Comparison of ENCODE assay signal across 10 cellular contexts in genomic region chr5:150399158-150400019, GRCh38. TPM values are rescaled to one million over a fixed set of nuclear protein-coding genes. Genes with fewer than 3 reads are reported as not detected.
DNase-seq lines count a peak whose midpoint lies in the region; ATAC-seq and TF ChIP-seq lines count a peak whose summit lies in the region.
"Had no signal": no experiment of that assay in that cellular context is flagged by ENCODE, and none has a peak within 500 bp of the region (broad histone marks: within the 10 kb centered on the region; RNA-seq: fewer than 3 reads in every experiment).

No MANE protein-coding gene starts in this region.

- intact Hi-C loops in left ventricle myocardium superior (cut with micrococcal nuclease) (no loop called here), right cardiac atrium (cut with DNase I) (no loop called here)

- no peak overlapping the region for H3K9ac ChIP-seq in smooth muscle cell (ENCODE audit: low read depth)

- H3K4me3 Mint-ChIP-seq in activated naive CD8-positive, alpha-beta T cell treated with anti-CD3 and anti-CD28 coated beads, Interleukin-2, amount 10 ng/mL, durations not matched to agents 7 days and 5 days: no peak overlapping the region

- no peaks in the 10 kb centered on the region for H4K20me1 ChIP-seq in smooth muscle cell (ENCODE audit: low read depth)

- no peak for TF ChIP-seq CTCF in smooth muscle cell (IDR thresholded peaks at IDR 0.05; ENCODE audit: borderline replicate concordance, insufficient read depth, poor library complexity, severe bottlenecking)

- no peaks in the 10 kb centered on the region for H3K79me2 ChIP-seq in smooth muscle cell (ENCODE audit: low read depth)

- H3K36me3 Mint-ChIP-seq in activated naive CD8-positive, alpha-beta T cell treated with anti-CD3 and anti-CD28 coated beads, Interleukin-2, amount 10 ng/mL, durations not matched to agents 7 days and 5 days: peaks cover 34% of the 10 kb centered on the region

- no peak for ATAC-seq in left ventricle myocardium superior
- no peak for ATAC-seq in right cardiac atrium
- ATAC-seq in HG02938 (IDR thresholded peaks at IDR 0.05; ENCODE audit: unreplicated experiment): peak; percentile 20
- ATAC-seq in activated naive CD8-positive, alpha-beta T cell treated with anti-CD3 and anti-CD28 coated beads, Interleukin-2, amount 10 ng/mL, durations not matched to agents 7 days and 5 days (ENCODE audit: low read depth): peak; percentile 63

- no peak overlapping the region for H3K4me2 ChIP-seq in smooth muscle cell

- H3K27me3 Mint-ChIP-seq in activated naive CD8-positive, alpha-beta T cell treated with anti-CD3 and anti-CD28 coated beads, Interleukin-2, amount 10 ng/mL, durations not matched to agents 7 days and 5 days: no peaks in the 10 kb centered on the region

- H3K4me1 Mint-ChIP-seq in activated naive CD8-positive, alpha-beta T cell treated with anti-CD3 and anti-CD28 coated beads, Interleukin-2, amount 10 ng/mL, durations not matched to agents 7 days and 5 days: peaks cover 25% of the 10 kb centered on the region

- peak overlapping the region; percentile 81 for H3K27ac Mint-ChIP-seq in activated naive CD8-positive, alpha-beta T cell treated with anti-CD3 and anti-CD28 coated beads, Interleukin-2, amount 10 ng/mL, durations not matched to agents 7 days and 5 days

- POLR2A ChIA-PET in activated naive CD8-positive, alpha-beta T cell treated with anti-CD3 and anti-CD28 coated beads, Interleukin-2, amount 10 ng/mL, durations not matched to agents 7 days and 5 days (lab: Charles Lee): interaction anchor here (1.0 to 4.7 kb wide), 4 partner anchors 11 to 36 kb away, joined by 3 to 32 read pairs (median 6); partner anchors contain the start of gene CD74

- no peak overlapping the region for H3K4me3 ChIP-seq in right cardiac atrium (ENCODE audit: low read length)
- H3K4me3 ChIP-seq in smooth muscle cell: no peak overlapping the region
- H3K4me3 ChIP-seq: K562 had no signal

- no peaks in the 10 kb centered on the region for H3K36me3 ChIP-seq in smooth muscle cell (ENCODE audit: low read depth)

- H3K27ac ChIP-seq in right cardiac atrium (ENCODE audit: low read length): no peak overlapping the region
- no peak overlapping the region for H3K27ac ChIP-seq in smooth muscle cell (ENCODE audit: low read depth)

- no peak overlapping the region for H2AFZ ChIP-seq in smooth muscle cell (ENCODE audit: low read depth)

- H3K27me3 ChIP-seq in right cardiac atrium (ENCODE audit: control insufficient read depth, insufficient read depth): no peaks in the 10 kb centered on the region
- H3K27me3 ChIP-seq in smooth muscle cell (ENCODE audit: low read depth): no peaks in the 10 kb centered on the region

- H3F3A ChIP-seq in smooth muscle cell (ENCODE audit: low read depth): no peaks in the 10 kb centered on the region

- H3K9me3 Mint-ChIP-seq in activated naive CD8-positive, alpha-beta T cell treated with anti-CD3 and anti-CD28 coated beads, Interleukin-2, amount 10 ng/mL, durations not matched to agents 7 days and 5 days: no peaks in the 10 kb centered on the region

- H3K9me3 ChIP-seq in right cardiac atrium (ENCODE audit: control insufficient read depth, low read length) (no peaks in the 10 kb centered on the region), smooth muscle cell (replicated peaks; ENCODE audit: low read depth) (no peaks in the 10 kb centered on the region)

- DNase-seq in left ventricle myocardium superior (peak; percentile 9), right cardiac atrium (no peak), cerebellar nuclear complex (lab: John Stamatoyannopoulos, UW) (no peak), Ammon's horn (ENCODE audit: low spot score) (no peak), occipital lobe (lab: John Stamatoyannopoulos, UW) (no peak), smooth muscle cell (lab: John Stamatoyannopoulos, UW; ENCODE audit: unreplicated experiment) (no peak)
- no peak for DNase-seq in activated naive CD8-positive, alpha-beta T cell treated with anti-CD3 and anti-CD28 coated beads, Interleukin-2, amount 10 ng/mL, durations not matched to agents 7 days and 5 days
- DNase-seq: NK-92 treated with Interleukin-12 subunit alpha and Interleukin-12 subunit beta, amount 100 ng/mL, for 24 hours had no signal

- WGBS in right cardiac atrium: 78% methylated on average over 8 of the region's 8 CpGs
- 99% methylated on average over 8 of the region's 8 CpGs for WGBS in smooth muscle cell (ENCODE audit: low lambda C conversion rate)

- H3K4me1 ChIP-seq in right cardiac atrium (ENCODE audit: control insufficient read depth, insufficient read depth, low read length): peaks cover 3% of the 10 kb centered on the region
- H3K4me1 ChIP-seq in smooth muscle cell (ENCODE audit: low read depth): no peaks in the 10 kb centered on the region

RNA-seq across cellular contexts. Expression of gene CD74, which starts 13.3 kb away (rescaled TPM):
- 341 TPM for total RNA-seq in left ventricle myocardium superior
- total RNA-seq in right cardiac atrium: 100 to 1,000 TPM; 222 to 331 (median 251) TPM
- polyA plus RNA-seq in right cardiac atrium: 201 TPM
- 100 to 1,000 TPM; 341 to 350 TPM for total RNA-seq in activated naive CD8-positive, alpha-beta T cell treated with anti-CD3 and anti-CD28 coated beads, Interleukin-2, amount 10 ng/mL, durations not matched to agents 7 days and 5 days
- total RNA-seq in occipital lobe: 4.1 TPM
- 0.90 and 2.7 TPM in 2 replicates for total RNA-seq in smooth muscle cell
- 3.9 and 9.3 TPM in 2 replicates for polyA plus RNA-seq in smooth muscle cell

RNA-seq across cellular contexts. Expression of gene TCOF1, which starts 41.9 kb away (rescaled TPM):
- total RNA-seq in left ventricle myocardium superior (21.0 TPM), right cardiac atrium (10 to 100 TPM; 14.3 to 22.7 (median 17.5) TPM), occipital lobe (13.6 TPM), smooth muscle cell (12.7 and 16.0 TPM in 2 replicates)
- polyA plus RNA-seq in right cardiac atrium (11.9 TPM), smooth muscle cell (25.9 and 27.6 TPM in 2 replicates)
- 10 to 100 TPM; 68.8 to 72.5 TPM for total RNA-seq in activated naive CD8-positive, alpha-beta T cell treated with anti-CD3 and anti-CD28 coated beads, Interleukin-2, amount 10 ng/mL, durations not matched to agents 7 days and 5 days

RNA-seq across cellular contexts. Expression of gene RPS14, which starts 50.1 kb away (rescaled TPM):
- total RNA-seq in left ventricle myocardium superior (1,255 TPM), right cardiac atrium (1,000 to 10,000 TPM; 1,254 to 1,552 (median 1,386) TPM), occipital lobe (2,126 TPM), smooth muscle cell (2,252 and 2,349 TPM in 2 replicates)
- polyA plus RNA-seq in right cardiac atrium (1,870 TPM), smooth muscle cell (1,004 and 1,045 TPM in 2 replicates)
- total RNA-seq in activated naive CD8-positive, alpha-beta T cell treated with anti-CD3 and anti-CD28 coated beads, Interleukin-2, amount 10 ng/mL, durations not matched to agents 7 days and 5 days: 1,000 to 10,000 TPM; 2,811 to 2,872 TPM

Comparison
In these comparisons a context has a peak if more than half of its experiments do, and no peak if none do; other contexts are left out.
1. ATAC-seq: peak in HG02938 (single experiment) and activated naive CD8-positive, alpha-beta T cell treated with anti-CD3 and anti-CD28 coated beads, Interleukin-2, amount 10 ng/mL, durations not matched to agents 7 days and 5 days (single experiment); none in left ventricle myocardium superior (single experiment) and right cardiac atrium (0 of 2).
2. RNA of gene CD74, which starts 13.3 kb away (total RNA-seq): 341 to 350 TPM in activated naive CD8-positive, alpha-beta T cell treated with anti-CD3 and anti-CD28 coated beads, Interleukin-2, amount 10 ng/mL, durations not matched to agents 7 days and 5 days, 341 TPM in left ventricle myocardium superior (single experiment) and 222 to 331 TPM in right cardiac atrium; 4.1 TPM in occipital lobe (single experiment) and 0.90 to 2.7 TPM in smooth muscle cell; every median in the first group is over 10 times any median in the second.